Comparison of ENCODE assay signal across 8 cellular contexts in the genomic region with DNA sequence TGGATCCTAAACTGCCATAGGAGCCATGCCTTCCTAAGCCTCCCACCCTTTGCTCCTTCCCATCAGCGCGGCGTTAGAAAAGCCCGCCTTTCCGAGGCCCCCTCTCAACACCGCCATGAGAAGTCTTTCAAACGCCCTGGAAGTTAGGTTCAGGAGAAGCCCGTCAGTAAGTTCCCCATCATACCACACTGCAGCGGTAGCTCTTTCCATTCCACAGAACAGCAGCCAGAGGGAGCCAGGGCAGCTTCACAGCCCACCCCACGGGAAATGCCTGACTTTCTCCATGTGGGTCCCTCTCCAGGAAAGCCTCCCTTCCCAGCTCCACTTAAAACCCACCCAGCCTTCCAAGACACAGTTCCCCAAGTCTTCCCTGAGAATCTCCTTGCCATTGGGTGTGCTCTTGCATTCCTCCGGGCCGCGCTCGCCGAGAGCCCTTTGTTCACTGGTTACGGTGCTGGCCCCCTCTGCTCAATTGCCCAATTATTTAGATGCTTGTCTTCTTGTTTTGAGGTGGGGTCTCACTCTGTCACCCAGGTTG. TPM values are rescaled to one million over a fixed set of nuclear protein-coding genes. Genes with fewer than 3 reads are reported as not detected.
DNase-seq lines count a peak whose midpoint lies in the region; ATAC-seq and TF ChIP-seq lines count a peak whose summit lies in the region.

No MANE protein-coding gene starts in this region.

- ATAC-seq in GM19467 (IDR thresholded peaks at IDR 0.05; ENCODE audit: unreplicated experiment) (no peak), HG03139 (IDR thresholded peaks at IDR 0.05; ENCODE audit: unreplicated experiment) (no peak), HG03565 (IDR thresholded peaks at IDR 0.05; ENCODE audit: unreplicated experiment) (no peak)

- TF ChIP-seq CTCF in fibroblast of mammary gland (conservative IDR thresholded peaks at IDR 0.05; ENCODE audit: control insufficient read depth, insufficient read depth, low read depth, low read length) (peak; percentile 45), prostate gland (IDR thresholded peaks at IDR 0.05) (peak in 2 of 4 experiments; percentile 21 to 37)

- H3K4me1 ChIP-seq in prostate gland (replicated peaks) = no peaks in the 10 kb centered on the region

- H3K9me3 ChIP-seq in prostate gland = no peaks in the 10 kb centered on the region

- TF ChIP-seq POLR2A in prostate gland (IDR thresholded peaks at IDR 0.05) = no peak

- intact Hi-C loops in prostate gland (cut with DNase I) = no loop called here

- H3K36me3 ChIP-seq in prostate gland = no peaks in the 10 kb centered on the region

- in situ Hi-C loops in G401 (cut with HindIII; ENCODE audit: low sequenced_read_pairs) = no loop called here

- no peaks in the 10 kb centered on the region for H3K27me3 ChIP-seq in prostate gland (replicated peaks; ENCODE audit: insufficient read depth)

- peak overlapping the region; percentile 74 to 76 for H3K27ac ChIP-seq in prostate gland

- DNase-seq in G401 (ENCODE audit: low spot score) (peak; percentile 43), SK-N-DZ (ENCODE audit: low spot score) (peak; percentile 32), fibroblast of mammary gland (ENCODE audit: low read depth) (peak; percentile 23), prostate gland (ENCODE audit: low spot score) (no peak), dedifferentiated amniotic fluid mesenchymal stem cell (ENCODE audit: extremely low spot score) (no peak)

- 83% methylated on average over 16 of the region's 16 CpGs for WGBS in prostate gland

- H3K4me3 ChIP-seq in fibroblast of mammary gland (ENCODE audit: control insufficient read depth, low read depth, low read length) (no peak overlapping the region), prostate gland (no peak overlapping the region)

RNA-seq across cellular contexts. Expression of gene KIAA0513, which starts 28.7 kb away (rescaled TPM):
- total RNA-seq in G401 (2014; rRNA removed; shearing (Covaris generic)) = 5.5 and 10.5 TPM in 2 replicates
- polyA plus RNA-seq in SK-N-DZ (2014; cell fraction: cytosol; rRNA removed) = 2.2 and 2.8 TPM in 2 replicates
- 0.80 and 1.2 TPM in 2 replicates for polyA plus RNA-seq in SK-N-DZ (2014; cell fraction: nucleus; rRNA removed)
- 10 to 100 TPM; 14.4 to 29.4 TPM for total RNA-seq in prostate gland

RNA-seq across cellular contexts. Expression of gene ZDHHC7, which starts 44.9 kb away (rescaled TPM):
- 32.9 and 46.2 TPM in 2 replicates for total RNA-seq in G401 (2014; rRNA removed; shearing (Covaris generic))
- 39.0 and 53.6 TPM in 2 replicates for polyA plus RNA-seq in SK-N-DZ (2014; cell fraction: cytosol; rRNA removed)
- 35.6 and 39.4 TPM in 2 replicates for polyA plus RNA-seq in SK-N-DZ (2014; cell fraction: nucleus; rRNA removed)
- 10 to 100 TPM; 64.6 TPM for total RNA-seq in prostate gland

RNA-seq across cellular contexts. Expression of gene CIBAR2, which starts 56.0 kb away (rescaled TPM):
- total RNA-seq in G401 (2014; rRNA removed; shearing (Covaris generic)) = 0.37 and 0.51 TPM in 2 replicates
- not detected in 2 replicates for polyA plus RNA-seq in SK-N-DZ (2014; cell fraction: cytosol; rRNA removed)
- 0.38 TPM in 1 of 2 replicates, not detected in the other for polyA plus RNA-seq in SK-N-DZ (2014; cell fraction: nucleus; rRNA removed)
- total RNA-seq in prostate gland = not detected

Comparison
In these comparisons a context has a peak if more than half of its experiments do, and no peak if none do; other contexts are left out.
1. DNase-seq: peak in G401 (single experiment), SK-N-DZ (single experiment) and fibroblast of mammary gland (single experiment); none in prostate gland (single experiment) and dedifferentiated amniotic fluid mesenchymal stem cell (single experiment).